In the genomic region with DNA sequence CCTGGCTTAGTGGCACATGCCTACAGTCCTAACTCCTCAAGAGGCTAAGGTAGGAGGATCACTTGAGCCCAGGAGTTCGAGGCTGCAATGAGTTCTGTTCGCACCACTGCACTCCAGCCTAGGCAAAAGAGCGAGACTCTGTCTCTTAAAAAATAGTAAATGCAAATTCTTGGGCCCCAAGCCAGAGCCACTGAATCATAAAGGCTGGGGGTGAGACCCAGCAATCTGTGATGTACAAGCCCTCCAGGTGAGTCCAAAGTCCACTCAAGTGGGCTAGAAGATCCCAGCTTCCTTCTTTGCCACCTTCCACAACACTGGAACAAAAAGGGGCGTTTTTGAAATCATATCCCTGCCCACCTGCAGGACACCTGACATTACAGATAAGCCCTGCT, we compare ENCODE assay signal across 22 cellular contexts. TPM values are rescaled to one million over a fixed set of nuclear protein-coding genes. Genes with fewer than 3 reads are reported as not detected.
DNase-seq lines count a peak whose midpoint lies in the region; TF ChIP-seq lines count a peak whose summit lies in the region.
"Had no signal": no experiment of that assay in that cellular context is flagged by ENCODE, and none has a peak within 500 bp of the region (broad histone marks: within the 10 kb centered on the region; RNA-seq: fewer than 3 reads in every experiment).

No MANE protein-coding gene starts in this region.

- H3K27ac Mint-ChIP-seq in MCF 10A (ENCODE audit: low read depth, unreplicated experiment), result peak overlapping the region; percentile 21
- H3K27ac Mint-ChIP-seq: activated CD4-positive, alpha-beta T cell treated with anti-CD3 and anti-CD28 coated beads, Interleukin-2, amount 10 ng/mL, durations not matched to agents 7 days and 5 days; T-helper 17 cell had no signal

- peaks cover 98% of the 10 kb centered on the region for H3K36me3 Mint-ChIP-seq in MCF 10A (ENCODE audit: insufficient read depth, unreplicated experiment)

- TF ChIP-seq CTCF in MCF 10A (IDR thresholded peaks at IDR 0.05; ENCODE audit: unreplicated experiment), result no peak
- TF ChIP-seq CTCF in breast epithelium (IDR thresholded peaks at IDR 0.05), result no peak
- TF ChIP-seq CTCF in transverse colon (IDR thresholded peaks at IDR 0.05), result no peak
- no peak for TF ChIP-seq CTCF in SK-N-SH (IDR thresholded peaks at IDR 0.05)

- H3K9ac ChIP-seq in SK-N-SH, result no peak overlapping the region
- H3K9ac ChIP-seq: BLaER1 had no signal

- no peaks in the 10 kb centered on the region for H3K9me2 ChIP-seq in SK-N-SH

- no peaks in the 10 kb centered on the region for H3K4me1 ChIP-seq in breast epithelium
- peaks cover 0 to 8% (median 4%) of the 10 kb centered on the region in 4 donors for H3K4me1 ChIP-seq in transverse colon
- peaks cover 0 to 6% of the 10 kb centered on the region in 2 experiments; a peak in 2 of 4 replicates for H3K4me1 ChIP-seq in SK-N-SH (ENCODE audit: control insufficient read depth in 1 of 2, insufficient read depth in 2 of 2, low read depth in 1 of 2, low read length in 1 of 2)
- H3K4me1 ChIP-seq: BLaER1 had no signal

- TF ChIP-seq POLR2A in breast epithelium (IDR thresholded peaks at IDR 0.05) (no peak), transverse colon (IDR thresholded peaks at IDR 0.05) (no peak)

- no peak overlapping the region for H3K4me3 ChIP-seq in breast epithelium
- no peak overlapping the region for H3K4me3 ChIP-seq in transverse colon
- H3K4me3 ChIP-seq in SK-N-SH (ENCODE audit: low read depth in 2 of 2, low read length in 1 of 2), result no peak overlapping the region
- H3K4me3 ChIP-seq: BLaER1, hepatocyte, lung had no signal

- H3K79me2 ChIP-seq in SK-N-SH (ENCODE audit: insufficient read depth), result no peaks in the 10 kb centered on the region
- H3K79me2 ChIP-seq: hepatocyte had no signal

- peaks cover 6% of the 10 kb centered on the region for H3K36me3 ChIP-seq in breast epithelium
- peaks cover 0 to 46% (median 22%) of the 10 kb centered on the region in 4 donors for H3K36me3 ChIP-seq in transverse colon
- peaks cover 8 to 49% of the 10 kb centered on the region in 2 experiments for H3K36me3 ChIP-seq in SK-N-SH (replicated peaks in 1 of 2; ENCODE audit: control insufficient read depth in 1 of 2, insufficient read depth in 2 of 2, low read length in 1 of 2)

- in situ Hi-C loops in transverse colon (cut with MboI; ENCODE audit: low pct_ligation_motif_present in 1 of 4, low pct_unique_long_range_greater_than_20kb in 1 of 4, low sequenced_read_pairs in 3 of 4), result no loop called here

- TF ChIP-seq EP300 in transverse colon (IDR thresholded peaks at IDR 0.05; ENCODE audit: low read depth) (no peak), SK-N-SH (IDR thresholded peaks at IDR 0.05; ENCODE audit: borderline replicate concordance in 1 of 2, low read depth in 1 of 2, low read length in 1 of 2) (no peak)

- no peak overlapping the region for H2AFZ ChIP-seq in SK-N-SH (ENCODE audit: low read depth)
- H2AFZ ChIP-seq: hepatocyte had no signal

- POLR2A ChIA-PET in MCF 10A (lab: Yijun Ruan, JAX) (no interaction called here), SK-N-SH (lab: Yijun Ruan, JAX) (interaction anchor here (0.7 kb wide), 1 partner anchor 677 kb away, joined by 3 read pairs; no protein-coding TSS in a partner anchor)

- no peak for TF ChIP-seq RAD21 in SK-N-SH (IDR thresholded peaks at IDR 0.05; ENCODE audit: low read length)

- intact Hi-C loops in MCF 10A (cut with micrococcal nuclease), result no loop called here
- intact Hi-C loops in breast epithelium (cut with DNase I; ENCODE audit: low total_unique reads), result no loop called here
- intact Hi-C loops in transverse colon (cut with DNase I; ENCODE audit: low total_unique reads), result no loop called here

- H3K27ac ChIP-seq in breast epithelium (no peak overlapping the region), transverse colon (peak overlapping the region; percentile 26 to 50 (median 40)), SK-N-SH (ENCODE audit: low read depth in 2 of 2, low read length in 1 of 2) (no peak overlapping the region)
- H3K27ac ChIP-seq: BLaER1, hepatocyte had no signal

- H3K9me3 Mint-ChIP-seq in MCF 10A (ENCODE audit: unreplicated experiment), result peaks cover 9% of the 10 kb centered on the region
- H3K9me3 Mint-ChIP-seq: activated CD4-positive, alpha-beta T cell treated with anti-CD3 and anti-CD28 coated beads, Interleukin-2, amount 10 ng/mL, durations not matched to agents 7 days and 5 days had no signal

- H3K27me3 Mint-ChIP-seq in MCF 10A (ENCODE audit: insufficient read depth, unreplicated experiment), result no peaks in the 10 kb centered on the region
- H3K27me3 Mint-ChIP-seq: activated CD4-positive, alpha-beta T cell treated with anti-CD3 and anti-CD28 coated beads, Interleukin-2, amount 10 ng/mL, durations not matched to agents 7 days and 5 days; T-helper 17 cell had no signal

- DNase-seq in MCF 10A (ENCODE audit: unreplicated experiment), result no peak
- no peak for DNase-seq in breast epithelium (ENCODE audit: low spot score in 2 of 2)
- peak; percentile 8 for DNase-seq in NCI-H69 (lab: John Stamatoyannopoulos, UW)
- DNase-seq in kidney tubule cell (ENCODE audit: low spot score), result peak; percentile 53
- DNase-seq in transverse colon, result peak; percentile 62
- DNase-seq in SK-N-SH, result no peak
- no peak for DNase-seq in RKO (ENCODE audit: low spot score)
- no peak for DNase-seq in NCI-H2171 (lab: John Stamatoyannopoulos, UW)
- DNase-seq: activated CD4-positive, alpha-beta T cell treated with anti-CD3 and anti-CD28 coated beads, Interleukin-2, amount 10 ng/mL, durations not matched to agents 7 days and 5 days; activated CD8-positive, alpha-beta memory T cell treated with anti-CD3 and anti-CD28 coated beads, Interleukin-2, amount 50 U/mL, for 48 hours; activated gamma-delta T cell treated with Interleukin-2 at 50 U/mL for 16 hours; amygdala; foreskin fibroblast; GOT3; NCI-H1417 treated with DMSO at 0.1 percent for 48 hours; NCI-H524 treated with DMSO at 0.1 percent for 48 hours; right cardiac atrium; SIG-M5; T-helper 17 cell had no signal

- no peaks in the 10 kb centered on the region for H3K9me3 ChIP-seq in breast epithelium
- no peaks in the 10 kb centered on the region for H3K9me3 ChIP-seq in transverse colon
- no peaks in the 10 kb centered on the region for H3K9me3 ChIP-seq in SK-N-SH

- no TSS peak for BruUV-seq in MCF 10A (replicated peaks; lab: Mats Ljungman, UMichigan)

- peaks cover 5% of the 10 kb centered on the region for H3F3A ChIP-seq in SK-N-SH (replicated peaks; ENCODE audit: insufficient read depth)

- H4K20me1 ChIP-seq in SK-N-SH (ENCODE audit: insufficient read depth), result no peaks in the 10 kb centered on the region

- WGBS in transverse colon (ENCODE audit: low coverage in 1 of 2), 2 donors, result 55 to 73% methylated on average over 3 to 4 of the region's 4 CpGs
- 66% methylated on average over 4 of the region's 4 CpGs for WGBS in SK-N-SH (ENCODE audit: low lambda C conversion rate)

- no peak overlapping the region for H3K4me2 ChIP-seq in SK-N-SH
- H3K4me2 ChIP-seq: BLaER1, hepatocyte had no signal

- CTCF ChIA-PET in MCF 10A (lab: Yijun Ruan, JAX), result interaction anchor here (0.6 kb wide), 1 partner anchor 13 kb away, joined by 4 read pairs; no protein-coding TSS in a partner anchor
- CTCF ChIA-PET in SK-N-SH (lab: Yijun Ruan, JAX), result no interaction called here

- no peak overlapping the region for H3K4me3 Mint-ChIP-seq in MCF 10A (ENCODE audit: unreplicated experiment)
- H3K4me3 Mint-ChIP-seq: activated CD4-positive, alpha-beta T cell treated with anti-CD3 and anti-CD28 coated beads, Interleukin-2, amount 10 ng/mL, durations not matched to agents 7 days and 5 days; T-helper 17 cell had no signal

- no peaks in the 10 kb centered on the region for H3K27me3 ChIP-seq in breast epithelium
- no peaks in the 10 kb centered on the region for H3K27me3 ChIP-seq in transverse colon
- no peaks in the 10 kb centered on the region for H3K27me3 ChIP-seq in SK-N-SH (ENCODE audit: insufficient read depth)
- H3K27me3 ChIP-seq: BLaER1, hepatocyte had no signal

- H3K4me1 Mint-ChIP-seq in MCF 10A (ENCODE audit: insufficient read depth, unreplicated experiment), result peaks cover 10% of the 10 kb centered on the region

TF ChIP-seq in SK-N-SH, 30 proteins besides CTCF, POLR2A, EP300 and RAD21:
- TF ChIP-seq ELF1 (IDR thresholded peaks at IDR 0.05) (no peak), USF1 (IDR thresholded peaks at IDR 0.05; ENCODE audit: borderline replicate concordance, low read depth) (no peak), NFIC (IDR thresholded peaks at IDR 0.05; ENCODE audit: borderline replicate concordance) (no peak), FOXM1 (IDR thresholded peaks at IDR 0.05; ENCODE audit: low read depth) (no peak), TAF1 (IDR thresholded peaks at IDR 0.05; ENCODE audit: borderline replicate concordance, low read depth, low read length) (no peak), FOXJ3 (CRISPR knock-in tag; IDR thresholded peaks at IDR 0.05) (no peak), GABPA (IDR thresholded peaks at IDR 0.05; ENCODE audit: low read depth) (no peak)

RNA-seq across cellular contexts. Expression of gene TRIM25, which starts 16.9 kb away (rescaled TPM):
- total RNA-seq in MCF 10A (2022) (178 and 215 TPM in 2 replicates), breast epithelium (10 to 100 TPM; 29.9 to 61.0 (median 37.1) TPM), transverse colon (100 to 1,000 TPM in 2 of 4 donors, 10 to 100 TPM in 2; 67.5 to 251 (median 97.7) TPM)
- polyA plus RNA-seq in SK-N-SH (2012; rRNA removed), result 17.1 and 24.2 TPM in 2 replicates
- 18.0 and 21.9 TPM in 2 replicates for polyA plus RNA-seq in SK-N-SH (2012; cell fraction: cytosol; rRNA removed)
- 39.0 and 52.3 TPM in 2 replicates for polyA plus RNA-seq in SK-N-SH (2012; cell fraction: nucleus; rRNA removed)

Comparison
In these comparisons a context has a peak if more than half of its experiments do, and no peak if none do; other contexts are left out.
1. DNase-seq: peak in NCI-H69 (single experiment), kidney tubule cell (single experiment) and transverse colon (single experiment); none in MCF 10A (single experiment), breast epithelium (0 of 2), SK-N-SH (single experiment), RKO (single experiment) and NCI-H2171 (single experiment).
2. H3K27ac ChIP-seq: peak in transverse colon (4 of 4); none in breast epithelium (0 of 2) and SK-N-SH (0 of 2).